Comparison of ENCODE assay signal across 8 cellular contexts in genomic region chr13:23020246-23020843, GRCh38.
DNase-seq lines count a peak whose midpoint lies in the region; ATAC-seq, FAIRE-seq and TF ChIP-seq lines count a peak whose summit lies in the region.

No MANE protein-coding gene starts in this region.

- intact Hi-C loops in PC-3 (cut with micrococcal nuclease) (loop anchor here (1.0 kb wide), 1 partner anchor 219 kb away; no protein-coding TSS in a partner anchor), spleen (cut with DNase I; ENCODE audit: low total_unique reads) (loop anchor here (10.0 kb wide), 1 partner anchor 1386 kb away; no protein-coding TSS in a partner anchor)

- H3K27me3 ChIP-seq in PC-3 (ENCODE audit: low read length) (peaks cover 5% of the 10 kb centered on the region; the same call in 1 of the 2 replicates), spleen (replicated peaks in 1 of 7) (no peaks in the 10 kb centered on the region)

- no peaks in the 10 kb centered on the region for H3K79me2 ChIP-seq in PC-3 (ENCODE audit: low read length)

- H3K9ac ChIP-seq in PC-3 (ENCODE audit: low read length) = no peak overlapping the region

- H3K36me3 ChIP-seq in PC-3 (ENCODE audit: low read depth, low read length) = no peaks in the 10 kb centered on the region; the same call in 1 of the 2 replicates
- no peaks in the 10 kb centered on the region for H3K36me3 ChIP-seq in spleen

- H3K27ac ChIP-seq in PC-3 (ENCODE audit: low read length) (no peak overlapping the region), spleen (no peak overlapping the region)

- ATAC-seq in GM21619 (IDR thresholded peaks at IDR 0.05; ENCODE audit: unreplicated experiment) (peak; percentile 94), PC-3 (peak; percentile 82)

- TF ChIP-seq POLR2A in spleen (IDR thresholded peaks at IDR 0.05) = no peak

- CTCF ChIA-PET in PC-3 (lab: Charles Lee) = interaction anchor here (0.5 to 1.0 kb wide), 4 partner anchors 206 to 905 kb away, joined by 3 to 13 read pairs (median 6); no protein-coding TSS in a partner anchor

- no peak overlapping the region for H3K4me2 ChIP-seq in PC-3 (ENCODE audit: low read length)

- peak; percentile 74 for TF ChIP-seq CTCF in PC-3 (conservative IDR thresholded peaks at IDR 0.05; ENCODE audit: low read depth, low read length)
- peak in 10 of 11 experiments; percentile 36 to 78 (median 71) for TF ChIP-seq CTCF in spleen (IDR thresholded peaks at IDR 0.05 in 8 of 11, conservative IDR thresholded peaks at IDR 0.05 in 3 of 11)

- no peak overlapping the region for H2AFZ ChIP-seq in PC-3 (ENCODE audit: low read length)

- no peaks in the 10 kb centered on the region for H3K9me2 ChIP-seq in PC-3 (replicated peaks; ENCODE audit: low read length)

- no peaks in the 10 kb centered on the region for H3F3A ChIP-seq in PC-3 (ENCODE audit: low read length, unreplicated experiment)

- DNase-seq in NCI-H2171 treated with DMSO at 0.1 percent for 48 hours (lab: John Stamatoyannopoulos, UW) (peak; percentile 8), NCI-H2171 (lab: John Stamatoyannopoulos, UW) (no peak), HTR-8/SVneo (ENCODE audit: insufficient read length, low spot score) (peak; percentile 10), PC-3 (peak; percentile 66), astrocyte of the hippocampus (ENCODE audit: low read depth, low spot score) (peak; percentile 81), iPS DF 4.7 (ENCODE audit: extremely low read depth, low spot score) (peak; percentile 53), spleen (no peak)

- H4K20me1 ChIP-seq in PC-3 (ENCODE audit: low read length) = no peaks in the 10 kb centered on the region

- no peaks in the 10 kb centered on the region for H3K9me3 ChIP-seq in PC-3 (ENCODE audit: low read length)
- H3K9me3 ChIP-seq in spleen = peaks cover 0 to 6% (median 1%) of the 10 kb centered on the region in 8 donors

- POLR2A ChIA-PET in PC-3 (lab: Charles Lee; ENCODE audit: unreplicated experiment) = no interaction called here

- H3K4me1 ChIP-seq in PC-3 (ENCODE audit: insufficient read depth, low read length) (no peaks in the 10 kb centered on the region), spleen (no peaks in the 10 kb centered on the region)

- no peak overlapping the region for H3K4me3 ChIP-seq in PC-3 (ENCODE audit: low read length)
- H3K4me3 ChIP-seq in spleen = no peak overlapping the region

- 14 to 18% (median 16%) methylated on average over 5 of the region's 5 CpGs for WGBS in spleen, 5 donors

- no TSS peak for BruUV-seq in PC-3 (replicated peaks; lab: Mats Ljungman, UMichigan)

- FAIRE-seq in HTR-8/SVneo (lab: Jason Lieb, UNC) = no peak

Comparison
In these comparisons a context has a peak if more than half of its experiments do, and no peak if none do; other contexts are left out.
1. DNase-seq: peak in NCI-H2171 treated with DMSO at 0.1 percent for 48 hours (single experiment), HTR-8/SVneo (single experiment), PC-3 (single experiment), astrocyte of the hippocampus (single experiment) and iPS DF 4.7 (single experiment); none in NCI-H2171 (single experiment) and spleen (single experiment).